Comparison of ENCODE assay signal across 21 cellular contexts in the genomic region with DNA sequence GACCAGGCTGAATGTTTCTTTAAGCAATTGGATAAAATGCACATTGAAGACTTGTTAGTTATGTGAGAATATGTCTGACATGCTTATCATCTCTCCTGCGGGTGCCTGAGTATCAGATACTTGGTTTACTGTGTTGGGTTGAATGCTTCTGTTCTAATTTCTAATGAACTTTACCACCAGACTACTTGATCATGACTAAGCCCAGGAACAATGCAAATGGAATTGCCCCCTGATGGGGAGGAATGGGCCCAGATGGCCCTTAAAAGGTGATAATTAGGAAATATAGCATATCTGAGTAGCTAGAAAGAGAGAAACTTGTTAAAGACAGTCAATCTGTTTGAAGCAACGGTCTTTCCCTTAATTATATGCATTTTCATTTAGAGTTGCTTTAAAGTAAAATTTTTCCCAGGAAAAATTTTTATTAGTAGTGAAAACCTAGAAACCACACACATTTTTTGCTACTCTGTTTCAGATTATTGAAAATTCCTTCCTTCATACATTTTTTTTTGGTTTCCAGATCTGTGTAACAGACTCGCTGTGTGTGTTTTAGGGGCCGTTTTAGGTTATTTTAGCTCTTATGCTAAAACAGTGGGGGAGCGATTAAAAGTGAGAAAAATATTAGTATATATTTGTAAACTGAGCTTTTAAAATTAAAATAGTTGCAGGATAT.
DNase-seq lines count a peak whose midpoint lies in the region; ATAC-seq, FAIRE-seq and TF ChIP-seq lines count a peak whose summit lies in the region.
"Had no signal": no experiment of that assay in that cellular context is flagged by ENCODE, and none has a peak within 500 bp of the region (broad histone marks: within the 10 kb centered on the region; RNA-seq: fewer than 3 reads in every experiment).

No MANE protein-coding gene starts in this region.

- no peak overlapping the region for H3K4me3 Mint-ChIP-seq in astrocyte (ENCODE audit: unreplicated experiment)
- H3K4me3 Mint-ChIP-seq: activated naive CD4-positive, alpha-beta T cell treated with anti-CD3 and anti-CD28 coated beads, Interleukin-2, amount 10 ng/mL, durations not matched to agents 7 days and 5 days; CD8-positive, alpha-beta T cell; natural killer cell; stimulated activated effector memory CD8-positive, alpha-beta T cell treated with anti-CD3 and anti-CD28 coated beads, Interleukin-12 subunit alpha, Interleukin-12 subunit beta, amount 100 ng/mL, for 72 hours had no signal

- peak overlapping the region; percentile 76 for H3K9ac ChIP-seq in HUES64 (ENCODE audit: low read depth, low read length)
- H3K9ac ChIP-seq in astrocyte (ENCODE audit: low read length) = no peak overlapping the region
- H3K9ac ChIP-seq in iPS-20b (ENCODE audit: low read depth, low read length) = peak overlapping the region; percentile 87
- H3K9ac ChIP-seq: KMS-11 had no signal

- WGBS in HUES64 = 8% methylated on average over 4 of the region's 5 CpGs
- 25 to 65% (median 52%) methylated on average over 5 of the region's 5 CpGs for WGBS in small intestine, 3 donors
- WGBS in thyroid gland, 2 donors = 93 to 96% methylated on average over 5 of the region's 5 CpGs

- H3K36me3 Mint-ChIP-seq in astrocyte (ENCODE audit: low read depth, unreplicated experiment) = no peaks in the 10 kb centered on the region
- H3K36me3 Mint-ChIP-seq: activated naive CD4-positive, alpha-beta T cell treated with anti-CD3 and anti-CD28 coated beads, Interleukin-2, amount 10 ng/mL, durations not matched to agents 7 days and 5 days; CD8-positive, alpha-beta T cell; natural killer cell; stimulated activated effector memory CD8-positive, alpha-beta T cell treated with anti-CD3 and anti-CD28 coated beads, Interleukin-12 subunit alpha, Interleukin-12 subunit beta, amount 100 ng/mL, for 72 hours had no signal

- DNase-seq in astrocyte (ENCODE audit: low read depth) = peak; percentile 52
- peak; percentile 47 for DNase-seq in small intestine
- no peak for DNase-seq in thyroid gland
- DNase-seq: activated CD8-positive, alpha-beta memory T cell treated with anti-CD3 and anti-CD28 coated beads, Interleukin-2, amount 50 U/mL, for 48 hours; activated naive CD4-positive, alpha-beta T cell treated with anti-CD3 and anti-CD28 coated beads, Interleukin-2, amount 10 ng/mL, durations not matched to agents 7 days and 5 days; CD8-positive, alpha-beta T cell; left ventricle myocardium superior; natural killer cell; NCI-H187; NCI-H774; right lobe of liver had no signal

- no peak overlapping the region for H2AFZ ChIP-seq in astrocyte (ENCODE audit: low read depth, low read length)

- peak overlapping the region; percentile 92 for H3K27ac Mint-ChIP-seq in astrocyte (ENCODE audit: unreplicated experiment)
- H3K27ac Mint-ChIP-seq: activated naive CD4-positive, alpha-beta T cell treated with anti-CD3 and anti-CD28 coated beads, Interleukin-2, amount 10 ng/mL, durations not matched to agents 7 days and 5 days; CD8-positive, alpha-beta T cell; natural killer cell; stimulated activated effector memory CD8-positive, alpha-beta T cell treated with anti-CD3 and anti-CD28 coated beads, Interleukin-12 subunit alpha, Interleukin-12 subunit beta, amount 100 ng/mL, for 72 hours had no signal

- no peaks in the 10 kb centered on the region for H3K9me3 ChIP-seq in HUES64 (ENCODE audit: insufficient read depth, low read depth, low read length)
- H3K9me3 ChIP-seq in astrocyte (ENCODE audit: insufficient read depth, low read depth, low read length) = no peaks in the 10 kb centered on the region
- no peaks in the 10 kb centered on the region for H3K9me3 ChIP-seq in iPS-20b (ENCODE audit: insufficient read depth, low read depth, low read length)
- no peaks in the 10 kb centered on the region for H3K9me3 ChIP-seq in small intestine (ENCODE audit: control insufficient read depth, low read depth)
- no peaks in the 10 kb centered on the region for H3K9me3 ChIP-seq in thyroid gland
- H3K9me3 ChIP-seq: right lobe of liver had no signal

- no peaks in the 10 kb centered on the region for H3K27me3 ChIP-seq in HUES64 (ENCODE audit: insufficient read depth, low read length)
- peaks cover 10% of the 10 kb centered on the region for H3K27me3 ChIP-seq in astrocyte (ENCODE audit: insufficient read depth, low read length)
- H3K27me3 ChIP-seq in iPS-20b (ENCODE audit: insufficient read depth, low read length) = no peaks in the 10 kb centered on the region
- no peaks in the 10 kb centered on the region for H3K27me3 ChIP-seq in small intestine (ENCODE audit: control insufficient read depth in 2 of 2, insufficient read depth in 2 of 2, low read length in 2 of 2)
- H3K27me3 ChIP-seq in thyroid gland = no peaks in the 10 kb centered on the region
- H3K27me3 ChIP-seq: right lobe of liver had no signal

- TF ChIP-seq POLR2A in thyroid gland (IDR thresholded peaks at IDR 0.05) = no peak

- H3K36me3 ChIP-seq in HUES64 (ENCODE audit: insufficient read depth, low read length) (no peaks in the 10 kb centered on the region), astrocyte (ENCODE audit: insufficient read depth, low read length) (no peaks in the 10 kb centered on the region), iPS-20b (ENCODE audit: insufficient read depth, low read depth, low read length) (no peaks in the 10 kb centered on the region), small intestine (ENCODE audit: control insufficient read depth in 2 of 2, insufficient read depth in 2 of 2, low read length in 2 of 2) (no peaks in the 10 kb centered on the region), thyroid gland (no peaks in the 10 kb centered on the region)
- H3K36me3 ChIP-seq: right lobe of liver had no signal

- H3K9me3 Mint-ChIP-seq in astrocyte (ENCODE audit: unreplicated experiment) = no peaks in the 10 kb centered on the region
- H3K9me3 Mint-ChIP-seq: activated naive CD4-positive, alpha-beta T cell treated with anti-CD3 and anti-CD28 coated beads, Interleukin-2, amount 10 ng/mL, durations not matched to agents 7 days and 5 days; CD8-positive, alpha-beta T cell; natural killer cell; stimulated activated effector memory CD8-positive, alpha-beta T cell treated with anti-CD3 and anti-CD28 coated beads, Interleukin-12 subunit alpha, Interleukin-12 subunit beta, amount 100 ng/mL, for 72 hours had no signal

- intact Hi-C loops in thyroid gland (cut with DNase I) = no loop called here

- peak overlapping the region; percentile 99 for H3K27ac ChIP-seq in HUES64 (ENCODE audit: low read depth, low read length)
- H3K27ac ChIP-seq in astrocyte (ENCODE audit: low read depth, low read length) = peak overlapping the region; percentile 43
- peak overlapping the region; percentile 95 for H3K27ac ChIP-seq in iPS-20b (ENCODE audit: low read length)
- no peak overlapping the region for H3K27ac ChIP-seq in small intestine (ENCODE audit: low read depth in 1 of 2, low read length in 1 of 2)
- H3K27ac ChIP-seq in thyroid gland = no peak overlapping the region
- H3K27ac ChIP-seq: KMS-11, right lobe of liver, RWPE1 had no signal

- TF ChIP-seq CTCF in astrocyte (IDR thresholded peaks at IDR 0.05; ENCODE audit: insufficient read depth, low read depth, low read length) (no peak), thyroid gland (IDR thresholded peaks at IDR 0.05) (no peak)

- H3K4me3 ChIP-seq in HUES64 (ENCODE audit: low read length) (peak overlapping the region; percentile 41), astrocyte (ENCODE audit: insufficient read depth, low read depth, low read length) (no peak overlapping the region), iPS-20b (ENCODE audit: low read length) (peak overlapping the region; percentile 58), small intestine (ENCODE audit: low read depth in 1 of 2, low read length in 2 of 2) (peak overlapping the region in 1 of 2 donors; percentile 20), thyroid gland (replicated peaks in 1 of 3) (no peak overlapping the region)
- H3K4me3 ChIP-seq: right lobe of liver had no signal

- H3K27me3 Mint-ChIP-seq in astrocyte (ENCODE audit: low read depth, unreplicated experiment) = peaks cover under 1% of the 10 kb centered on the region
- H3K27me3 Mint-ChIP-seq: activated naive CD4-positive, alpha-beta T cell treated with anti-CD3 and anti-CD28 coated beads, Interleukin-2, amount 10 ng/mL, durations not matched to agents 7 days and 5 days had no signal

- H3K4me1 Mint-ChIP-seq in astrocyte (ENCODE audit: low read depth, unreplicated experiment) = peaks cover 42% of the 10 kb centered on the region
- H3K4me1 Mint-ChIP-seq: activated naive CD4-positive, alpha-beta T cell treated with anti-CD3 and anti-CD28 coated beads, Interleukin-2, amount 10 ng/mL, durations not matched to agents 7 days and 5 days; natural killer cell; stimulated activated effector memory CD8-positive, alpha-beta T cell treated with anti-CD3 and anti-CD28 coated beads, Interleukin-12 subunit alpha, Interleukin-12 subunit beta, amount 100 ng/mL, for 72 hours had no signal

- H4K20me1 ChIP-seq in astrocyte (ENCODE audit: insufficient read depth, low read length) = no peaks in the 10 kb centered on the region

- H3K4me1 ChIP-seq in HUES64 (ENCODE audit: insufficient read depth, low read length) (peaks cover 67% of the 10 kb centered on the region), astrocyte (ENCODE audit: insufficient read depth, low read length) (peaks cover 32% of the 10 kb centered on the region), iPS-20b (ENCODE audit: insufficient read depth, low read length) (peaks cover 60% of the 10 kb centered on the region), small intestine (ENCODE audit: control insufficient read depth in 2 of 2, insufficient read depth in 1 of 2, low read depth in 1 of 2, low read length in 1 of 2) (peaks cover 0 to 6% of the 10 kb centered on the region in 2 donors), thyroid gland (peaks cover 8 to 13% of the 10 kb centered on the region in 2 donors)
- H3K4me1 ChIP-seq: right lobe of liver had no signal

- peak overlapping the region; percentile 22 for H3K4me2 ChIP-seq in astrocyte (ENCODE audit: low read length)
- H3K4me2 ChIP-seq: KMS-11 had no signal

- no peak for ATAC-seq in GM18873 (IDR thresholded peaks at IDR 0.05; ENCODE audit: low FRiP score, unreplicated experiment)
- ATAC-seq in GM18909 (IDR thresholded peaks at IDR 0.05; ENCODE audit: poor library complexity, unreplicated experiment) = no peak
- ATAC-seq in GM18870 (IDR thresholded peaks at IDR 0.05; ENCODE audit: unreplicated experiment) = no peak
- ATAC-seq: activated CD4-positive, CD25-positive, alpha-beta regulatory T cell treated with anti-CD3 and anti-CD28 coated beads, Interleukin-2, amount 50 U/mL, for 24 hours; CD8-positive, alpha-beta T cell; left ventricle myocardium superior; natural killer cell; right lobe of liver; stimulated activated effector memory CD8-positive, alpha-beta T cell treated with anti-CD3 and anti-CD28 coated beads, Interleukin-12 subunit alpha, Interleukin-12 subunit beta, amount 100 ng/mL, for 72 hours had no signal

- FAIRE-seq in astrocyte (lab: Jason Lieb, UNC) = no peak
- no peak for FAIRE-seq in small intestine (lab: Jason Lieb, UNC)
- FAIRE-seq: endothelial cell of umbilical vein had no signal

- H3K79me2 ChIP-seq in astrocyte (ENCODE audit: insufficient read depth, low read length) = no peaks in the 10 kb centered on the region

Comparison
In these comparisons a context has a peak if more than half of its experiments do, and no peak if none do; other contexts are left out.
1. H3K27ac ChIP-seq: peak in HUES64 (single experiment), astrocyte (single experiment) and iPS-20b (single experiment); none in small intestine (0 of 2) and thyroid gland (0 of 3).
2. H3K4me3 ChIP-seq: peak in HUES64 (single experiment) and iPS-20b (single experiment); none in astrocyte (single experiment) and thyroid gland (0 of 3).
3. DNase-seq: peak in astrocyte (single experiment) and small intestine (single experiment); none in thyroid gland (0 of 2).